In the genomic region with DNA sequence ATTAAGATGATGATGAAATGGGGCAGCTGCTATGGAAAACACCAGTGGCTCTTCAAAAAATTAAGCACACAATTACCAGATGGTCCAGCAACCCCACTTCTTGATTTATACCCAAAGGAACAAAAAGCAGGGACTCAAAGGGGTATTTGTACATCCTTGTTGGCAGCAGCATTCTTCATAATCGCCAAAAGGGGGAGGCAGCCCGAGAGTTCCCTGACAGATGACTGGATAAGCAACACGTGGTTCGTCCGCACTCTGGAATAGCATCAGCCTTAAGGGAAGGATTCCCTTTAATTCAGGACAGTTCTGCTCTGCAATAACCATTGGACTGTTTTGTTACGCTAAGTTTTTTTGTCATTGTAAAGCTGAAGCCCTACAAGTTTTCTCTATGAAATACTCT, we compare ENCODE assay signal across 11 cellular contexts.
DNase-seq lines count a peak whose midpoint lies in the region; ATAC-seq and TF ChIP-seq lines count a peak whose summit lies in the region.
"Had no signal": no experiment of that assay in that cellular context is flagged by ENCODE, and none has a peak within 500 bp of the region (broad histone marks: within the 10 kb centered on the region; RNA-seq: fewer than 3 reads in every experiment).

No MANE protein-coding gene starts in this region.

- no peak overlapping the region for H3K9ac ChIP-seq in DND-41 (ENCODE audit: low read depth, low read length)
- H3K9ac ChIP-seq: KMS-11 had no signal

- H4K20me1 ChIP-seq in DND-41 (ENCODE audit: insufficient read depth, low read length), result 0 out of 2 replicates have a peak, but pooled peaks cover 5% of the 10 kb centered on the region

- no peaks in the 10 kb centered on the region for H3K36me3 ChIP-seq in DND-41 (ENCODE audit: insufficient read depth, low read length)

- peaks cover 21% of the 10 kb centered on the region for H3K27me3 ChIP-seq in DND-41 (ENCODE audit: insufficient read depth, low read length, poor library complexity)

- H3K27ac ChIP-seq in DND-41 (ENCODE audit: low read length), result no peak overlapping the region
- H3K27ac ChIP-seq: KMS-11 had no signal

- H3K4me3 ChIP-seq in DND-41 (ENCODE audit: low read depth in 1 of 2, low read length in 2 of 2), result no peak overlapping the region

- H3K9me3 ChIP-seq in DND-41 (ENCODE audit: insufficient read depth, low read length, severe bottlenecking), result no peaks in the 10 kb centered on the region

- H3K79me2 ChIP-seq in DND-41 (ENCODE audit: insufficient read depth, low read length), result no peaks in the 10 kb centered on the region

- H2AFZ ChIP-seq in DND-41 (ENCODE audit: low read depth, low read length), result no peak overlapping the region

- no peak overlapping the region for H3K4me3 Mint-ChIP-seq in nephron
- H3K4me3 Mint-ChIP-seq: activated T-cell treated with anti-CD3 and anti-CD28 coated beads, Interleukin-2, amount 50 U/mL, for 72 hours had no signal

- H3K36me3 Mint-ChIP-seq in nephron (ENCODE audit: low read depth), result no peaks in the 10 kb centered on the region

- intact Hi-C loops in head of caudate nucleus (cut with DNase I), result no loop called here

- H3K27ac Mint-ChIP-seq in nephron, result no peak overlapping the region
- H3K27ac Mint-ChIP-seq: activated T-cell treated with anti-CD3 and anti-CD28 coated beads, Interleukin-2, amount 50 U/mL, for 72 hours had no signal

- no peak for ATAC-seq in DND-41 (ENCODE audit: insufficient read depth, low read depth)
- ATAC-seq: activated T-cell treated with anti-CD3 and anti-CD28 coated beads, Interleukin-2, amount 50 U/mL, for 72 hours had no signal

- H3K27me3 Mint-ChIP-seq in nephron (ENCODE audit: low read depth), result peaks cover 93% of the 10 kb centered on the region

- H3K4me2 ChIP-seq in DND-41 (ENCODE audit: insufficient read depth, low read length), result no peak overlapping the region
- H3K4me2 ChIP-seq: KMS-11 had no signal

- H3K4me1 ChIP-seq in DND-41 (ENCODE audit: insufficient read depth, low read length), result no peaks in the 10 kb centered on the region

- H3K4me1 Mint-ChIP-seq in nephron, result peaks cover 20% of the 10 kb centered on the region

- H3K9me3 Mint-ChIP-seq in nephron, result no peaks in the 10 kb centered on the region
- H3K9me3 Mint-ChIP-seq: activated T-cell treated with anti-CD3 and anti-CD28 coated beads, Interleukin-2, amount 50 U/mL, for 72 hours had no signal

- no peak for DNase-seq in DND-41
- DNase-seq in NCI-H524 (lab: John Stamatoyannopoulos, UW), result peak; percentile 95 to 97
- DNase-seq in dermis blood vessel endothelial cell, result peak; percentile 24
- no peak for DNase-seq in activated T-cell treated with anti-CD3 and anti-CD28 coated beads for 4 hours
- no peak for DNase-seq in head of caudate nucleus
- DNase-seq in NCI-H2196 (lab: John Stamatoyannopoulos, UW; ENCODE audit: unreplicated experiment), result no peak
- no peak for DNase-seq in NCI-H1048 (lab: John Stamatoyannopoulos, UW)
- DNase-seq: activated T-cell treated with anti-CD3 and anti-CD28 coated beads, Interleukin-2, amount 50 U/mL, for 72 hours; DMS153 had no signal

- peak; percentile 13 for TF ChIP-seq CTCF in DND-41 (IDR thresholded peaks at IDR 0.05; ENCODE audit: borderline replicate concordance, extremely low read depth, low read length, poor library complexity, severe bottlenecking)
- peak in 2 of 3 experiments; percentile 19 to 25 for TF ChIP-seq CTCF in nephron (IDR thresholded peaks at IDR 0.05; ENCODE audit: unreplicated experiment in 3 of 3)

Comparison
In these comparisons a context has a peak if more than half of its experiments do, and no peak if none do; other contexts are left out.
1. DNase-seq: peak in NCI-H524 (2 of 2) and dermis blood vessel endothelial cell (single experiment); none in DND-41 (single experiment), activated T-cell treated with anti-CD3 and anti-CD28 coated beads for 4 hours (single experiment), head of caudate nucleus (0 of 42), NCI-H2196 (single experiment) and NCI-H1048 (single experiment).